Comparison of ENCODE assay signal across 1 cellular context in genomic region chr4:102501635-102502382, GRCh38.
TF ChIP-seq lines count a peak whose summit lies in the region.

No MANE protein-coding gene starts in this region.

TF ChIP-seq in SK-N-SH, 30 proteins besides CTCF, POLR2A, EP300 and RAD21 (continued from another document):
- peak; percentile 45; the same call in 1 of the 2 replicates for TF ChIP-seq TAF1 (IDR thresholded peaks at IDR 0.05; ENCODE audit: borderline replicate concordance, low read depth, low read length)
- TF ChIP-seq REST (IDR thresholded peaks at IDR 0.05; ENCODE audit: low read depth, low read length), result no peak
TF ChIP-seq in SK-N-SH: peak in this region for 9.
